ENCODE assay signal across 9 cellular contexts in genomic region chr1:193069748-193070394, GRCh38. TPM values are rescaled to one million over a fixed set of nuclear protein-coding genes. Genes with fewer than 3 reads are reported as not detected.
DNase-seq lines count a peak whose midpoint lies in the region; ATAC-seq and TF ChIP-seq lines count a peak whose summit lies in the region.
"Had no signal": no experiment of that assay in that cellular context is flagged by ENCODE, and none has a peak within 500 bp of the region (broad histone marks: within the 10 kb centered on the region; RNA-seq: fewer than 3 reads in every experiment).

No MANE protein-coding gene starts in this region.

- no peak overlapping the region for H3K4me3 ChIP-seq in AG09309 (ENCODE audit: control insufficient read depth, low read depth, low read length)
- peak overlapping the region; percentile 4 for H3K4me3 ChIP-seq in OCI-LY1 (ENCODE audit: low read depth, low read length, poor library complexity, severe bottlenecking)

- H3K4me1 Mint-ChIP-seq in endothelial cell (ENCODE audit: unreplicated experiment) = peaks cover 41% of the 10 kb centered on the region

- ATAC-seq in GM19035 (IDR thresholded peaks at IDR 0.05; ENCODE audit: unreplicated experiment) (peak; percentile 26), HG03520 (IDR thresholded peaks at IDR 0.05; ENCODE audit: unreplicated experiment) (no peak)
- ATAC-seq in activated CD4-positive, CD25-positive, alpha-beta regulatory T cell treated with anti-CD3 and anti-CD28 coated beads, Interleukin-2, amount 50 U/mL, for 24 hours = no peak
- no peak for ATAC-seq in stimulated activated naive CD8-positive, alpha-beta T cell treated with anti-CD3 and anti-CD28 coated beads, Interleukin-15, Interleukin-2, amounts not matched to agents 100 U/mL and 50 U/mL, for 24 hours

- H3K9me2 ChIP-seq in OCI-LY1 (ENCODE audit: low read depth, low read length) = no peaks in the 10 kb centered on the region

- no peak overlapping the region for H3K27ac Mint-ChIP-seq in endothelial cell (ENCODE audit: unreplicated experiment)

- H3K9me3 ChIP-seq in OCI-LY1 (ENCODE audit: low read length) = no peaks in the 10 kb centered on the region

- peaks cover 52% of the 10 kb centered on the region for H3K79me2 ChIP-seq in OCI-LY1 (ENCODE audit: insufficient read depth, low read length)

- no peak overlapping the region for H3K9ac ChIP-seq in OCI-LY1 (ENCODE audit: low read length)

- peaks cover 23% of the 10 kb centered on the region for H3K36me3 Mint-ChIP-seq in endothelial cell (ENCODE audit: low read depth, unreplicated experiment)

- H4K20me1 ChIP-seq in OCI-LY1 (ENCODE audit: insufficient read depth, low read length) = no peaks in the 10 kb centered on the region

- DNase-seq in AG09309 (ENCODE audit: low read depth) (no peak), endothelial cell (ENCODE audit: low spot score) (no peak), G401 (ENCODE audit: low spot score) (no peak)
- no peak for DNase-seq in stimulated activated naive CD8-positive, alpha-beta T cell treated with anti-CD3 and anti-CD28 coated beads, Interleukin-15, Interleukin-2, amounts not matched to agents 100 U/mL and 50 U/mL, for 24 hours
- DNase-seq: cerebellar nuclear complex had no signal

- peaks cover 51% of the 10 kb centered on the region for H3K4me1 ChIP-seq in OCI-LY1 (ENCODE audit: insufficient read depth, low read length, severe bottlenecking)

- peaks cover 1% of the 10 kb centered on the region for H3K27me3 Mint-ChIP-seq in endothelial cell (ENCODE audit: unreplicated experiment)

- no peak overlapping the region for H2AFZ ChIP-seq in OCI-LY1 (ENCODE audit: low read length)

- H3K27me3 ChIP-seq in OCI-LY1 (ENCODE audit: insufficient read depth, low read length) = no peaks in the 10 kb centered on the region

- in situ Hi-C loops in G401 (cut with HindIII; ENCODE audit: low sequenced_read_pairs) = no loop called here

- no peaks in the 10 kb centered on the region for H3F3A ChIP-seq in OCI-LY1 (ENCODE audit: insufficient read depth, low read length)

- no peak overlapping the region for H3K4me3 Mint-ChIP-seq in endothelial cell (ENCODE audit: unreplicated experiment)

- peaks cover 26% of the 10 kb centered on the region for H3K36me3 ChIP-seq in OCI-LY1 (ENCODE audit: insufficient read depth, low read length)

- TF ChIP-seq CTCF in AG09309 (IDR thresholded peaks at IDR 0.05; ENCODE audit: control insufficient read depth, insufficient read depth, low read depth, low read length, missing control alignments) (peak; percentile 16), OCI-LY1 (IDR thresholded peaks at IDR 0.05; ENCODE audit: low read length) (peak; percentile 69), endothelial cell (IDR thresholded peaks at IDR 0.05; ENCODE audit: unreplicated experiment) (peak; percentile 66)

- H3K27ac ChIP-seq in OCI-LY1 (ENCODE audit: low read depth, low read length, poor library complexity, severe bottlenecking) = peak overlapping the region; percentile 52

- H3K4me2 ChIP-seq in OCI-LY1 (ENCODE audit: low read length) = peak overlapping the region; percentile 20; the same call in 1 of the 2 replicates

- H3K9me3 Mint-ChIP-seq in endothelial cell (ENCODE audit: unreplicated experiment) = no peaks in the 10 kb centered on the region

RNA-seq across cellular contexts. Expression of gene RO60, which starts 10.5 kb away (rescaled TPM):
- total RNA-seq in endothelial cell (ENCODE audit: unreplicated experiment) = 144 TPM
- total RNA-seq in G401 (2014; rRNA removed; shearing (Covaris generic)) = 89.6 and 177 TPM in 2 replicates

RNA-seq across cellular contexts. Expression of gene UCHL5, which starts 10.7 kb away (rescaled TPM):
- total RNA-seq in endothelial cell (ENCODE audit: unreplicated experiment) = 24.9 TPM
- 46.2 and 53.3 TPM in 2 replicates for total RNA-seq in G401 (2014; rRNA removed; shearing (Covaris generic))

RNA-seq across cellular contexts. Expression of gene GLRX2, which starts 35.3 kb away (rescaled TPM):
- 11.0 TPM for total RNA-seq in endothelial cell (ENCODE audit: unreplicated experiment)
- total RNA-seq in G401 (2014; rRNA removed; shearing (Covaris generic)) = 16.9 and 19.5 TPM in 2 replicates

RNA-seq across cellular contexts. Expression of gene CDC73, which starts 52.0 kb away (rescaled TPM):
- total RNA-seq in endothelial cell (ENCODE audit: unreplicated experiment) = 45.2 TPM
- total RNA-seq in G401 (2014; rRNA removed; shearing (Covaris generic)) = 15.2 and 16.9 TPM in 2 replicates

Comparison
In these comparisons a context has a peak if more than half of its experiments do, and no peak if none do; other contexts are left out.
1. CTCF ChIP-seq: peak in every context shown above with its lines; median percentile 69 in OCI-LY1; 66 in endothelial cell; 16 in AG09309.